In the genomic region with DNA sequence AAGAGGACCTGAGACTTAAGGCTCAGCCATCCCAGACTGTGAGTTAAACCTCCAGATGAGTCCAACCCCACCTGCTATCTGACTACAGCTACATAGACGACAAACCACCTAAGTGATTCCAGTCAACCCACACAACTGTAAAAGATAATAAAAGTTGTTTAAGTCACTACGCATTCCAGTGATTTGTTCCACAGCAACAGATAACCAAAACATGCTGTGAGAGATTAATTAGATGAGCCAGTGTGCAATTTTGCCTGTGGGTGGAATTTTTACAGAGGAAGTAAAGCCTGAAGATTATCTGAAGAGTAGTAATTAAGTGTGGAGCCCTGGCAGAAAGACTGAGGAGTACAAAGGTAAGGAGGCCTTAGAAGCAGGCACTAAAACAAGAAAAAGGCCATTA, we compare ENCODE assay signal across 20 cellular contexts. TPM values are rescaled to one million over a fixed set of nuclear protein-coding genes. Genes with fewer than 3 reads are reported as not detected.
DNase-seq lines count a peak whose midpoint lies in the region; ATAC-seq and TF ChIP-seq lines count a peak whose summit lies in the region.
"Had no signal": no experiment of that assay in that cellular context is flagged by ENCODE, and none has a peak within 500 bp of the region (broad histone marks: within the 10 kb centered on the region; RNA-seq: fewer than 3 reads in every experiment).

No MANE protein-coding gene starts in this region.

- no TSS peak for BruUV-seq in Panc1 (replicated peaks; lab: Mats Ljungman, UMichigan)

- peaks cover 10% of the 10 kb centered on the region for H3K36me3 ChIP-seq in Panc1 (ENCODE audit: control insufficient read depth, insufficient read depth, low read length)
- H3K36me3 ChIP-seq: left ventricle myocardium inferior, neutrophil, Peyer's patch had no signal

- CTCF ChIA-PET in Panc1 (lab: Charles Lee): no interaction called here

- ATAC-seq in Panc1: peak; percentile 22; the same call in 1 of the 2 replicates
- ATAC-seq: activated T-helper 17 cell treated with anti-CD3 and anti-CD28 coated beads, Interleukin-2, amount 50 U/mL, for 72 hours; body of pancreas; T-helper 17 cell had no signal

- POLR2A ChIA-PET in Panc1 (lab: Charles Lee): no interaction called here

- peak; percentile 55 for DNase-seq in GM04503 (ENCODE audit: low read depth)
- DNase-seq in Panc1 (ENCODE audit: low read depth, low spot score): no peak
- peak; percentile 77 for DNase-seq in fibroblast of villous mesenchyme (ENCODE audit: low read depth)
- peak; percentile 15 for DNase-seq in retinal pigment epithelial cell (ENCODE audit: low read depth)
- no peak for DNase-seq in NK-92 treated with Interleukin-12 subunit alpha and Interleukin-12 subunit beta, amount 100 ng/mL, for 24 hours (lab: John Stamatoyannopoulos, UW)
- no peak for DNase-seq in DMS153 (lab: John Stamatoyannopoulos, UW)
- no peak for DNase-seq in ureter (ENCODE audit: low spot score)
- DNase-seq in GOT3 (lab: John Stamatoyannopoulos, UW): no peak
- DNase-seq: activated CD4-positive, alpha-beta T cell treated with anti-CD3 and anti-CD28 coated beads, Interleukin-2, amount 50 U/mL, for 48 hours; body of pancreas; effector memory CD4-positive, alpha-beta T cell; head of caudate nucleus; left ventricle myocardium inferior; NCI-H1048; NCI-H345; Peyer's patch; T-helper 17 cell; transverse colon had no signal

- TF ChIP-seq CTCF in Panc1 (IDR thresholded peaks at IDR 0.05) (no peak), fibroblast of villous mesenchyme (IDR thresholded peaks at IDR 0.05; ENCODE audit: insufficient read depth, low read depth, low read length) (no peak), retinal pigment epithelial cell (conservative IDR thresholded peaks at IDR 0.05; ENCODE audit: low read depth, low read length) (no peak)

- H3K4me3 ChIP-seq in Panc1 (ENCODE audit: low read depth in 2 of 2, low read length in 2 of 2): no peak overlapping the region
- H3K4me3 ChIP-seq in fibroblast of villous mesenchyme (ENCODE audit: low read depth, low read length): no peak overlapping the region
- no peak overlapping the region for H3K4me3 ChIP-seq in retinal pigment epithelial cell (ENCODE audit: low read length)
- H3K4me3 ChIP-seq: body of pancreas, left ventricle myocardium inferior, Peyer's patch, transverse colon had no signal

- intact Hi-C loops in Panc1 (cut with micrococcal nuclease; ENCODE audit: unreplicated experiment): no loop called here

- H3K9me3 ChIP-seq in Panc1 (ENCODE audit: control insufficient read depth, insufficient read depth, low read depth, low read length): no peaks in the 10 kb centered on the region
- H3K9me3 ChIP-seq: body of pancreas, left ventricle myocardium inferior, neutrophil, Peyer's patch, transverse colon had no signal

- H3K27ac ChIP-seq in Panc1 (ENCODE audit: low read length): no peak overlapping the region
- H3K27ac ChIP-seq: body of pancreas, left ventricle myocardium inferior had no signal

- in situ Hi-C loops in Panc1 (cut with HindIII; ENCODE audit: low pct_unique_long_range_greater_than_20kb, low sequenced_read_pairs): no loop called here

- H3K4me1 ChIP-seq in Panc1 (ENCODE audit: control insufficient read depth, insufficient read depth, low read length): peaks cover 43% of the 10 kb centered on the region

- H3K27me3 ChIP-seq in Panc1 (ENCODE audit: control insufficient read depth, insufficient read depth, low read length): no peaks in the 10 kb centered on the region
- H3K27me3 ChIP-seq: body of pancreas, neutrophil, Peyer's patch, transverse colon had no signal

RNA-seq across cellular contexts. Expression of gene BTBD1, which starts 5.4 kb away (rescaled TPM):
- 88.4 TPM for total RNA-seq in Panc1 (2021; ENCODE audit: unreplicated experiment)
- polyA plus RNA-seq in Panc1 (2012; ENCODE audit: insufficient read length): 42.3 TPM
- total RNA-seq in fibroblast of villous mesenchyme: 83.1 and 101 TPM in 2 replicates
- 64.9 TPM for total RNA-seq in ureter

RNA-seq across cellular contexts. Expression of gene TM6SF1, which starts 45.8 kb away (rescaled TPM):
- total RNA-seq in Panc1 (2021; ENCODE audit: unreplicated experiment): 0.69 TPM
- 0.30 TPM for polyA plus RNA-seq in Panc1 (2012; ENCODE audit: insufficient read length)
- total RNA-seq in fibroblast of villous mesenchyme: 1.7 and 2.6 TPM in 2 replicates
- total RNA-seq in ureter: 8.7 TPM

RNA-seq across cellular contexts. Expression of gene C15orf40, which starts 50.2 kb away (rescaled TPM):
- 21.1 TPM for total RNA-seq in Panc1 (2021; ENCODE audit: unreplicated experiment)
- 25.6 TPM for polyA plus RNA-seq in Panc1 (2012; ENCODE audit: insufficient read length)
- 8.7 and 9.1 TPM in 2 replicates for total RNA-seq in fibroblast of villous mesenchyme
- 28.1 TPM for total RNA-seq in ureter

Comparison
In these comparisons a context has a peak if more than half of its experiments do, and no peak if none do; other contexts are left out.
1. DNase-seq: peak in GM04503 (single experiment), fibroblast of villous mesenchyme (single experiment) and retinal pigment epithelial cell (single experiment); none in Panc1 (single experiment), NK-92 treated with Interleukin-12 subunit alpha and Interleukin-12 subunit beta, amount 100 ng/mL, for 24 hours (single experiment), DMS153 (single experiment), ureter (single experiment) and GOT3 (single experiment).